ENCODE assay signal across 22 cellular contexts in genomic region chr2:15845737-15846405, GRCh38.
DNase-seq lines count a peak whose midpoint lies in the region; ATAC-seq, FAIRE-seq and TF ChIP-seq lines count a peak whose summit lies in the region.
"Had no signal": no experiment of that assay in that cellular context is flagged by ENCODE, and none has a peak within 500 bp of the region (broad histone marks: within the 10 kb centered on the region; RNA-seq: fewer than 3 reads in every experiment).

No MANE protein-coding gene starts in this region.

- H3K27me3 Mint-ChIP-seq in neural progenitor cell (ENCODE audit: insufficient read depth, low read depth): peaks cover 15% of the 10 kb centered on the region
- H3K27me3 Mint-ChIP-seq: B cell; CD4-positive, CD25-positive, alpha-beta regulatory T cell had no signal

- H2BK120ac ChIP-seq in H1 (replicated peaks; ENCODE audit: low read depth, low read length): no peak overlapping the region

- H3K79me1 ChIP-seq in H1 (ENCODE audit: low read depth, low read length): no peaks in the 10 kb centered on the region

- H3K18ac ChIP-seq in H1 (ENCODE audit: extremely low read depth, low read length): no peak overlapping the region

- POLR2A ChIA-PET in H1 (lab: Charles Lee; ENCODE audit: partially characterized antibody): no interaction called here

- H3K36me3 Mint-ChIP-seq in neural progenitor cell: no peaks in the 10 kb centered on the region
- H3K36me3 Mint-ChIP-seq: CD4-positive, CD25-positive, alpha-beta regulatory T cell; CD8-positive, alpha-beta T cell had no signal

- H3K9me3 Mint-ChIP-seq in neural progenitor cell: peaks cover 2% of the 10 kb centered on the region
- H3K9me3 Mint-ChIP-seq: CD8-positive, alpha-beta T cell had no signal

- H3K4me3 ChIP-seq in right atrium auricular region (no peak overlapping the region), heart left ventricle (no peak overlapping the region), H1 (ENCODE audit: extremely low read depth in 1 of 4, insufficient read depth in 2 of 4, low read depth in 3 of 4, low read length in 4 of 4) (no peak overlapping the region), neural progenitor cell (no peak overlapping the region), adrenal gland (no peak overlapping the region)
- H3K4me3 ChIP-seq: BLaER1, GM23248 had no signal

- TF ChIP-seq CTCF in right atrium auricular region (IDR thresholded peaks at IDR 0.05) (no peak), heart left ventricle (IDR thresholded peaks at IDR 0.05) (no peak), H1 (IDR thresholded peaks at IDR 0.05; ENCODE audit: control extremely low read depth in 1 of 3, insufficient read depth in 1 of 3, low read depth in 1 of 3, low read length in 3 of 3) (no peak), neural progenitor cell (IDR thresholded peaks at IDR 0.05) (no peak), adrenal gland (IDR thresholded peaks at IDR 0.05) (no peak)

- H3K9me3 ChIP-seq in right atrium auricular region: no peaks in the 10 kb centered on the region
- peaks cover 0 to 6% (median 0%) of the 10 kb centered on the region in 12 donors for H3K9me3 ChIP-seq in heart left ventricle
- H3K9me3 ChIP-seq in H1 (ENCODE audit: insufficient read depth in 2 of 2, low read depth in 1 of 2, low read length in 1 of 2): no peaks in the 10 kb centered on the region
- H3K9me3 ChIP-seq in neural progenitor cell (ENCODE audit: low read depth): no peaks in the 10 kb centered on the region
- H3K9me3 ChIP-seq in adrenal gland (replicated peaks in 1 of 3): no peaks in the 10 kb centered on the region
- H3K9me3 ChIP-seq: BLaER1 had no signal

- peak overlapping the region; percentile 79; the same call in 1 of the 2 replicates for H4K8ac ChIP-seq in H1 (ENCODE audit: extremely low read depth, insufficient read depth, low read length)

- H3K14ac ChIP-seq in H1 (ENCODE audit: insufficient read length): no peak overlapping the region

- H3F3A ChIP-seq in neural progenitor cell (ENCODE audit: low read depth): no peaks in the 10 kb centered on the region

- H3K79me2 ChIP-seq in H1 (ENCODE audit: control insufficient read depth in 1 of 2, insufficient read depth in 2 of 2, low read length in 2 of 2) (no peaks in the 10 kb centered on the region), neural progenitor cell (ENCODE audit: low read depth) (no peaks in the 10 kb centered on the region)

- H2BK15ac ChIP-seq in H1 (ENCODE audit: low read length): no peak overlapping the region

- H3K36me3 ChIP-seq in right atrium auricular region (no peaks in the 10 kb centered on the region), heart left ventricle (no peaks in the 10 kb centered on the region), H1 (ENCODE audit: control insufficient read depth in 2 of 4, insufficient read depth in 4 of 4, low read length in 3 of 4) (no peaks in the 10 kb centered on the region), neural progenitor cell (no peaks in the 10 kb centered on the region), adrenal gland (replicated peaks in 1 of 2) (no peaks in the 10 kb centered on the region)
- H3K36me3 ChIP-seq: BLaER1 had no signal

- H3K4me1 Mint-ChIP-seq in neural progenitor cell: peaks cover 37% of the 10 kb centered on the region
- H3K4me1 Mint-ChIP-seq: B cell had no signal

- 87 to 95% (median 91%) methylated on average over 10 of the region's 10 CpGs for WGBS in heart left ventricle, 4 donors
- WGBS in H1 (ENCODE audit: extremely low coverage in 1 of 2, insufficient coverage in 1 of 2, insufficient read length in 1 of 2, insufficient replicate concordance in 2 of 2, low coverage in 1 of 2, low lambda C conversion rate in 2 of 2, missing lambda C conversion rate in 1 of 2), 2 experiments: 90% methylated on average over 10 of the region's 10 CpGs; no CpG with 5 or more reads in 1 of the 2 experiments
- WGBS in adrenal gland, 4 donors: 85 to 94% (median 89%) methylated on average over 4 to 10 of the region's 10 CpGs

- H3K27ac Mint-ChIP-seq in neural progenitor cell: peak overlapping the region; percentile 55
- H3K27ac Mint-ChIP-seq: B cell; CD4-positive, CD25-positive, alpha-beta regulatory T cell; CD8-positive, alpha-beta T cell had no signal

- TF ChIP-seq RAD21 in H1 (IDR thresholded peaks at IDR 0.05 in 1 of 2, conservative IDR thresholded peaks at IDR 0.05 in 1 of 2; ENCODE audit: low read depth in 2 of 2, low read length in 2 of 2): no peak

- H3K23ac ChIP-seq in H1 (ENCODE audit: insufficient read length): no peak overlapping the region

- no peak overlapping the region for H4K91ac ChIP-seq in H1 (replicated peaks; ENCODE audit: insufficient read length, low read length)

- H2BK12ac ChIP-seq in H1 (ENCODE audit: low read depth, low read length): no peak overlapping the region

- DNase-seq in right atrium auricular region (ENCODE audit: low spot score) (peak; percentile 50), heart left ventricle (no peak), H1 (ENCODE audit: low read depth in 1 of 2, low spot score in 2 of 2) (no peak), neural progenitor cell (ENCODE audit: low spot score) (no peak), HuH-7.5 (ENCODE audit: low spot score) (no peak), adrenal gland (no peak)
- DNase-seq: Caco-2; CD4-positive, CD25-positive, alpha-beta regulatory T cell; CD8-positive, alpha-beta T cell; DMS153; DND-41; GM23248; HCEC 1CT had no signal

- no peaks in the 10 kb centered on the region for H3K4me1 ChIP-seq in right atrium auricular region
- peaks cover 0 to 3% (median 0%) of the 10 kb centered on the region in 12 donors for H3K4me1 ChIP-seq in heart left ventricle
- H3K4me1 ChIP-seq in H1 (replicated peaks in 1 of 4; ENCODE audit: control insufficient read depth in 3 of 4, insufficient read depth in 4 of 4, low read length in 3 of 4): peaks cover 0 to 4% (median 1%) of the 10 kb centered on the region in 4 experiments; a peak in 5 of 7 replicates
- H3K4me1 ChIP-seq in neural progenitor cell: no peaks in the 10 kb centered on the region
- H3K4me1 ChIP-seq in adrenal gland (replicated peaks in 1 of 2): no peaks in the 10 kb centered on the region
- H3K4me1 ChIP-seq: BLaER1 had no signal

- no peak overlapping the region for H2BK5ac ChIP-seq in H1 (ENCODE audit: low read depth, low read length)

- H3K4ac ChIP-seq in H1 (replicated peaks; ENCODE audit: insufficient read length, low read depth, low read length): no peak overlapping the region

- no peak overlapping the region for H4K5ac ChIP-seq in H1 (ENCODE audit: insufficient read length, low read depth, low read length)

- H2AFZ ChIP-seq in H1 (ENCODE audit: low read length) (no peak overlapping the region; the same call in 1 of the 2 replicates), neural progenitor cell (replicated peaks) (no peak overlapping the region)
- H2AFZ ChIP-seq: GM23248 had no signal

- TF ChIP-seq EP300 in H1 (IDR thresholded peaks at IDR 0.05; ENCODE audit: borderline replicate concordance in 1 of 2, low read depth in 2 of 2, low read length in 2 of 2): no peak

- no peak for FAIRE-seq in H1 (lab: Jason Lieb, UNC)
- FAIRE-seq: A204.1, G401.6, GM12892, H54 had no signal

- H3K27me3 ChIP-seq in right atrium auricular region (no peaks in the 10 kb centered on the region), heart left ventricle (no peaks in the 10 kb centered on the region), H1 (replicated peaks in 1 of 4; ENCODE audit: control insufficient read depth in 3 of 4, extremely low read depth in 1 of 4, insufficient read depth in 3 of 4, low read length in 3 of 4) (no peaks in the 10 kb centered on the region), neural progenitor cell (no peaks in the 10 kb centered on the region), adrenal gland (no peaks in the 10 kb centered on the region)
- H3K27me3 ChIP-seq: BLaER1 had no signal

- ATAC-seq in heart left ventricle: no peak
- ATAC-seq in GM19351 (IDR thresholded peaks at IDR 0.05; ENCODE audit: unreplicated experiment): no peak
- ATAC-seq: CD8-positive, alpha-beta T cell had no signal

- H3K4me2 ChIP-seq in H1 (ENCODE audit: insufficient read depth in 1 of 2, low read depth in 2 of 2, low read length in 2 of 2): no peak overlapping the region
- H3K4me2 ChIP-seq in neural progenitor cell: no peak overlapping the region
- H3K4me2 ChIP-seq: BLaER1 had no signal

- H2AK5ac ChIP-seq in H1 (ENCODE audit: low read depth, low read length): no peak overlapping the region

- CTCF ChIA-PET in H1 (lab: Charles Lee; ENCODE audit: partially characterized antibody): interaction anchor here (0.6 to 1.9 kb wide), 6 partner anchors 14 to 884 kb away, joined by 3 to 7 read pairs (median 4); no protein-coding TSS in a partner anchor

- no peaks in the 10 kb centered on the region for H3K23me2 ChIP-seq in H1 (ENCODE audit: low read depth, low read length)

- no peak overlapping the region for H3K4me3 Mint-ChIP-seq in neural progenitor cell
- H3K4me3 Mint-ChIP-seq: B cell; CD4-positive, CD25-positive, alpha-beta regulatory T cell; CD8-positive, alpha-beta T cell had no signal

- H3K9ac ChIP-seq in H1 (replicated peaks in 1 of 4; ENCODE audit: extremely low read depth in 1 of 4, low read depth in 3 of 4, low read length in 3 of 4) (no peak overlapping the region), neural progenitor cell (no peak overlapping the region)
- H3K9ac ChIP-seq: BLaER1, GM23248 had no signal

- H4K20me1 ChIP-seq in H1 (replicated peaks in 1 of 2; ENCODE audit: control insufficient read depth in 1 of 2, insufficient read depth in 2 of 2, low read length in 2 of 2) (no peaks in the 10 kb centered on the region), neural progenitor cell (ENCODE audit: low read depth) (no peaks in the 10 kb centered on the region)
- H4K20me1 ChIP-seq: BLaER1 had no signal

- H2BK20ac ChIP-seq in H1 (ENCODE audit: low read length): no peak overlapping the region

- TF ChIP-seq POLR2A in heart left ventricle (IDR thresholded peaks at IDR 0.05): no peak
- no peak for TF ChIP-seq POLR2A in H1 (IDR thresholded peaks at IDR 0.05; ENCODE audit: control extremely low read depth in 1 of 2, low read depth in 2 of 2, low read length in 2 of 2)
- no peak for TF ChIP-seq POLR2A in adrenal gland (IDR thresholded peaks at IDR 0.05)

- no peak overlapping the region for H3K56ac ChIP-seq in H1 (replicated peaks; ENCODE audit: insufficient read length, low read depth, low read length)

- H3K27ac ChIP-seq in right atrium auricular region (no peak overlapping the region), heart left ventricle (no peak overlapping the region), H1 (ENCODE audit: low read depth, low read length) (no peak overlapping the region), neural progenitor cell (no peak overlapping the region), adrenal gland (no peak overlapping the region)
- H3K27ac ChIP-seq: 22Rv1, BLaER1, C4-2B, GM23248 had no signal

- intact Hi-C loops in heart left ventricle (cut with DNase I): no loop called here
- intact Hi-C loops in adrenal gland (cut with DNase I): no loop called here

TF ChIP-seq in H1, 55 proteins besides CTCF, POLR2A, EP300 and RAD21 (continues in another document):
- TF ChIP-seq MAFK (IDR thresholded peaks at IDR 0.05; ENCODE audit: low read depth, low read length) (no peak), KDM4A (IDR thresholded peaks at IDR 0.05; ENCODE audit: low read depth, low read length, severe bottlenecking) (no peak), NRF1 (IDR thresholded peaks at IDR 0.05; ENCODE audit: low read depth, low read length) (no peak), ZNF274 (IDR thresholded peaks at IDR 0.05; ENCODE audit: borderline replicate concordance, extremely low read depth, low read length) (no peak), GABPA (IDR thresholded peaks at IDR 0.05; ENCODE audit: borderline replicate concordance, insufficient read depth, low read length) (no peak)
